Comparison of ENCODE assay signal across 9 cellular contexts in genomic region chr5:85515588-85515987, GRCh38.
"Had no signal": no experiment of that assay in that cellular context is flagged by ENCODE, and none has a peak within 500 bp of the region (broad histone marks: within the 10 kb centered on the region; RNA-seq: fewer than 3 reads in every experiment).

No MANE protein-coding gene starts in this region.

- H3K4me3 ChIP-seq: GM23248 had no signal

- DNase-seq: GM23248, H9, HCEC 1CT, Karpas-422 had no signal

- H2AFZ ChIP-seq: GM23248 had no signal

- H3K27ac ChIP-seq: GM23248, HL-60, KMS-11 had no signal

- H3K4me1 Mint-ChIP-seq: H9, IgD-negative memory B cell had no signal

- H3K4me3 Mint-ChIP-seq: H9, IgD-negative memory B cell had no signal

- H3K4me2 ChIP-seq: KMS-11 had no signal

- FAIRE-seq: H1, H54 had no signal

- H3K9ac ChIP-seq: GM23248, KMS-11 had no signal

- H3K36me3 Mint-ChIP-seq: IgD-negative memory B cell had no signal

- H3K27me3 Mint-ChIP-seq: IgD-negative memory B cell had no signal

- H3K27ac Mint-ChIP-seq: H9, IgD-negative memory B cell had no signal
